10 cellular contexts compared by ENCODE assay signal in genomic region chr4:17111959-17112659, GRCh38.
A peak's percentile ranks its signal among the peaks of the same experiment; 100 is the strongest.
DNase-seq lines count a peak whose midpoint lies in the region; ATAC-seq, FAIRE-seq and TF ChIP-seq lines count a peak whose summit lies in the region.
"Had no signal": no experiment of that assay in that cellular context is flagged by ENCODE, and none has a peak within 500 bp of the region (broad histone marks: within the 10 kb centered on the region; RNA-seq: fewer than 3 reads in every experiment).

No MANE protein-coding gene starts in this region.

- intact Hi-C loops in HCT116 (cut with micrococcal nuclease), result loop anchor here (10.0 kb wide), 1 partner anchor 197 kb away; no protein-coding TSS in a partner anchor
- intact Hi-C loops in HepG2 (cut with micrococcal nuclease; ENCODE audit: unreplicated experiment), result no loop called here
- intact Hi-C loops in ovary (cut with DNase I), result no loop called here

- no peak for FAIRE-seq in HepG2 (lab: Jason Lieb, UNC)

- H3K4me1 ChIP-seq in HCT116 (ENCODE audit: control insufficient read depth in 1 of 2, insufficient read depth in 2 of 2, low read length in 2 of 2) (no peaks in the 10 kb centered on the region), HepG2 (ENCODE audit: insufficient read depth, low read length) (no peaks in the 10 kb centered on the region), ovary (ENCODE audit: insufficient read depth) (no peaks in the 10 kb centered on the region)

- H3K9ac ChIP-seq in HCT116 (ENCODE audit: low read length) (no peak overlapping the region), HepG2 (ENCODE audit: insufficient read depth, low read depth, low read length) (no peak overlapping the region)

- H3K27me3 ChIP-seq in HCT116 (ENCODE audit: insufficient read depth, low read length), result no peaks in the 10 kb centered on the region
- H3K27me3 ChIP-seq in HepG2 (ENCODE audit: control insufficient read depth in 1 of 2, insufficient read depth in 2 of 2, low read length in 2 of 2), result no peaks in the 10 kb centered on the region
- H3K27me3 ChIP-seq in ovary, result no peaks in the 10 kb centered on the region

- in situ Hi-C loops in HepG2 (cut with HindIII; ENCODE audit: extremely low pct_ligation_motif_present, low pct_unique_long_range_greater_than_20kb), result no loop called here

- peak; percentile 36 to 69 (median 67) for TF ChIP-seq CTCF in HCT116 (IDR thresholded peaks at IDR 0.05 in 2 of 3, conservative IDR thresholded peaks at IDR 0.05 in 1 of 3; ENCODE audit: borderline replicate concordance in 1 of 3, insufficient read depth in 1 of 3, low read depth in 2 of 3, low read length in 2 of 3)
- peak; percentile 68 for TF ChIP-seq CTCF in WTC11 (IDR thresholded peaks at IDR 0.05)
- TF ChIP-seq CTCF in HepG2 (CRISPR knock-in tag; IDR thresholded peaks at IDR 0.05), result peak; percentile 54
- TF ChIP-seq CTCF in ovary (IDR thresholded peaks at IDR 0.05), result no peak

- peaks cover 13% of the 10 kb centered on the region for H3K9me3 Mint-ChIP-seq in WTC11

- H3K27ac Mint-ChIP-seq in WTC11, result no peak overlapping the region
- H3K27ac Mint-ChIP-seq: naive B cell had no signal

- TF ChIP-seq POLR2A in HCT116 (IDR thresholded peaks at IDR 0.05; ENCODE audit: borderline replicate concordance, extremely low read depth, insufficient read depth, insufficient read length), result no peak
- TF ChIP-seq POLR2A in HepG2 (IDR thresholded peaks at IDR 0.05; ENCODE audit: insufficient read depth in 1 of 2, low read depth in 2 of 2, low read length in 2 of 2), result no peak
- TF ChIP-seq POLR2A in ovary (IDR thresholded peaks at IDR 0.05), result no peak

- TF ChIP-seq EP300 in HepG2 (IDR thresholded peaks at IDR 0.05; ENCODE audit: low read depth in 2 of 2, low read length in 2 of 2), result no peak
- no peak for TF ChIP-seq EP300 in HepG2 (CRISPR knock-in tag; IDR thresholded peaks at IDR 0.05; ENCODE audit: borderline replicate concordance)
- TF ChIP-seq EP300 in ovary (IDR thresholded peaks at IDR 0.05), result no peak

- H3K9me2 ChIP-seq in HCT116 (ENCODE audit: insufficient read depth), result no peaks in the 10 kb centered on the region

- BruUV-seq in HCT116 (replicated peaks; lab: Mats Ljungman, UMichigan) (no TSS peak), HepG2 (replicated peaks; lab: Mats Ljungman, UMichigan) (no TSS peak)

- peak; percentile 47 for TF ChIP-seq RAD21 in HCT116 (IDR thresholded peaks at IDR 0.05; ENCODE audit: low read depth)
- no peak for TF ChIP-seq RAD21 in HepG2 (CRISPR knock-in tag; IDR thresholded peaks at IDR 0.05)

- H3K4me2 ChIP-seq in HCT116 (ENCODE audit: low read length) (no peak overlapping the region), HepG2 (ENCODE audit: low read depth, low read length) (no peak overlapping the region)

- H3K36me3 ChIP-seq in HCT116 (ENCODE audit: control insufficient read depth in 1 of 2, insufficient read depth in 2 of 2, low read length in 2 of 2), result no peaks in the 10 kb centered on the region
- H3K36me3 ChIP-seq in HepG2 (replicated peaks in 1 of 2; ENCODE audit: control insufficient read depth in 1 of 2, insufficient read depth in 2 of 2, low read length in 2 of 2), result no peaks in the 10 kb centered on the region
- H3K36me3 ChIP-seq in ovary, result no peaks in the 10 kb centered on the region

- H3K79me2 ChIP-seq in HCT116 (ENCODE audit: insufficient read depth, low read length) (no peaks in the 10 kb centered on the region), HepG2 (ENCODE audit: insufficient read depth, low read length) (no peaks in the 10 kb centered on the region)

- H3K4me3 Mint-ChIP-seq in WTC11, result no peak overlapping the region
- H3K4me3 Mint-ChIP-seq: naive B cell had no signal

- peak; percentile 22 for DNase-seq in EL
- no peak for DNase-seq in HCT116 (ENCODE audit: low read depth, low spot score)
- peak; percentile 68 for DNase-seq in WTC11 (ENCODE audit: low spot score)
- peak; percentile 6 for DNase-seq in HepG2 (ENCODE audit: low spot score)
- DNase-seq in ovary, result no peak
- DNase-seq: naive B cell, NCI-H2171 had no signal

- H4K20me1 ChIP-seq in HCT116 (ENCODE audit: insufficient read depth) (no peaks in the 10 kb centered on the region), HepG2 (ENCODE audit: insufficient read depth, low read length) (no peaks in the 10 kb centered on the region)

- CTCF ChIA-PET in HCT116 (lab: Charles Lee), result interaction anchor here (1.5 kb wide), 1 partner anchor 195 kb away, joined by 5 read pairs; no protein-coding TSS in a partner anchor
- CTCF ChIA-PET in WTC11 (lab: Charles Lee), result interaction anchor here (0.7 to 1.4 kb wide), 10 partner anchors 13 to 215 kb away, joined by 3 to 6 read pairs (median 4); no protein-coding TSS in a partner anchor
- CTCF ChIA-PET in HepG2 (lab: Yijun Ruan, JAX; ENCODE audit: low intra/inter-chr PET ratio, low total read pairs), result no interaction called here

- no peak overlapping the region for H3K4me3 ChIP-seq in HCT116 (replicated peaks in 1 of 2; ENCODE audit: low read depth in 1 of 2, low read length in 2 of 2)
- no peak overlapping the region for H3K4me3 ChIP-seq in HepG2 (replicated peaks in 1 of 3; ENCODE audit: insufficient read depth in 1 of 3, low read depth in 2 of 3, low read length in 3 of 3)
- no peak overlapping the region for H3K4me3 ChIP-seq in ovary

- H3K27me3 Mint-ChIP-seq in WTC11 (ENCODE audit: low read depth), result no peaks in the 10 kb centered on the region

- WGBS in HepG2 (ENCODE audit: low lambda C conversion rate), result 7% methylated on average over 6 of the region's 6 CpGs
- 60 to 63% (median 60%) methylated on average over 6 of the region's 6 CpGs for WGBS in ovary, 3 donors

- POLR2A ChIA-PET in HCT116 (lab: Charles Lee), result no interaction called here
- POLR2A ChIA-PET in WTC11 (lab: Charles Lee), result interaction anchor here (0.6 to 0.7 kb wide), 2 partner anchors 152 to 228 kb away, joined by 3 to 4 read pairs; no protein-coding TSS in a partner anchor
- POLR2A ChIA-PET in HepG2 (lab: Yijun Ruan, JAX), result no interaction called here

- ATAC-seq in HCT116 (peak; percentile 69), WTC11 (peak; percentile 89), HepG2 (no peak), HG03469 (IDR thresholded peaks at IDR 0.05; ENCODE audit: unreplicated experiment) (no peak), HG02885 (IDR thresholded peaks at IDR 0.05; ENCODE audit: poor library complexity, unreplicated experiment) (no peak), HG03025 (IDR thresholded peaks at IDR 0.05; ENCODE audit: low FRiP score, unreplicated experiment) (no peak)

- H2AFZ ChIP-seq in HCT116 (ENCODE audit: low read depth, low read length, poor library complexity, severe bottlenecking) (no peak overlapping the region), HepG2 (ENCODE audit: low read length) (no peak overlapping the region)

- H3K27ac ChIP-seq in HCT116 (ENCODE audit: low read depth, low read length) (no peak overlapping the region), HepG2 (ENCODE audit: extremely low read length, insufficient read depth, low read length) (no peak overlapping the region), ovary (no peak overlapping the region)

- H3K36me3 Mint-ChIP-seq in WTC11, result peaks cover 4% of the 10 kb centered on the region; the same call in 1 of the 2 replicates
- H3K36me3 Mint-ChIP-seq: naive B cell had no signal

- H3K9me3 ChIP-seq in HCT116 (ENCODE audit: control insufficient read depth in 1 of 2, insufficient read depth in 1 of 2, low read depth in 1 of 2, low read length in 2 of 2) (no peaks in the 10 kb centered on the region), HepG2 (ENCODE audit: low read length) (no peaks in the 10 kb centered on the region), ovary (no peaks in the 10 kb centered on the region)

- RAD21 ChIA-PET in HCT116 (lab: Charles Lee; ENCODE audit: low non-redundant PET in 1 of 2, low total read pairs in 2 of 2, uncharacterized antibody in 2 of 2, unreplicated experiment in 2 of 2), result no interaction called here

- H3K4me1 Mint-ChIP-seq in WTC11, result peaks cover 37% of the 10 kb centered on the region
- H3K4me1 Mint-ChIP-seq: naive B cell had no signal

TF ChIP-seq in HCT116, 20 proteins besides CTCF, POLR2A, EP300 and RAD21 (continues in another document):
- TF ChIP-seq ZNF274 (IDR thresholded peaks at IDR 0.05; ENCODE audit: low read depth, low read length) (no peak), EZH2phosphoT487 (IDR thresholded peaks at IDR 0.05; ENCODE audit: borderline replicate concordance) (no peak), EZH2 (IDR thresholded peaks at IDR 0.05) (no peak), ZFX (IDR thresholded peaks at IDR 0.05) (no peak), CBX3 (IDR thresholded peaks at IDR 0.05; ENCODE audit: low read depth) (no peak), FOSL1 (IDR thresholded peaks at IDR 0.05; ENCODE audit: low read depth) (no peak), EGR1 (IDR thresholded peaks at IDR 0.05; ENCODE audit: low read depth) (no peak)

TF ChIP-seq in WTC11, 78 proteins besides CTCF, POLR2A, EP300 and RAD21 (continues in another document):
- TF ChIP-seq, protein P1, sequence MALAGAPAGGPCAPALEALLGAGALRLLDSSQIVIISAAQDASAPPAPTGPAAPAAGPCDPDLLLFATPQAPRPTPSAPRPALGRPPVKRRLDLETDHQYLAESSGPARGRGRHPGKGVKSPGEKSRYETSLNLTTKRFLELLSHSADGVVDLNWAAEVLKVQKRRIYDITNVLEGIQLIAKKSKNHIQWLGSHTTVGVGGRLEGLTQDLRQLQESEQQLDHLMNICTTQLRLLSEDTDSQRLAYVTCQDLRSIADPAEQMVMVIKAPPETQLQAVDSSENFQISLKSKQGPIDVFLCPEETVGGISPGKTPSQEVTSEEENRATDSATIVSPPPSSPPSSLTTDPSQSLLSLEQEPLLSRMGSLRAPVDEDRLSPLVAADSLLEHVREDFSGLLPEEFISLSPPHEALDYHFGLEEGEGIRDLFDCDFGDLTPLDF (CRISPR knock-in tag; IDR thresholded peaks at IDR 0.05), result no peak
- no peak for TF ChIP-seq ZNF232 (CRISPR knock-in tag; IDR thresholded peaks at IDR 0.05)
- TF ChIP-seq SP1 (CRISPR knock-in tag; conservative IDR thresholded peaks at IDR 0.05), result no peak
- TF ChIP-seq SOX15 (CRISPR knock-in tag; IDR thresholded peaks at IDR 0.05), result no peak
- no peak for TF ChIP-seq FOXP1 (CRISPR knock-in tag; IDR thresholded peaks at IDR 0.05; ENCODE audit: borderline replicate concordance)

TF ChIP-seq in HepG2, 621 proteins besides CTCF, POLR2A, EP300 and RAD21:
- TF ChIP-seq ZFP36 (IDR thresholded peaks at IDR 0.05; ENCODE audit: borderline replicate concordance, low read depth, low read length, partially characterized antibody) (no peak), STAG1 (CRISPR knock-in tag; IDR thresholded peaks at IDR 0.05) (peak; percentile 21; the same call in 1 of the 2 replicates), ZNF619 (CRISPR knock-in tag; IDR thresholded peaks at IDR 0.05) (no peak), ZNF740 (CRISPR knock-in tag; IDR thresholded peaks at IDR 0.05) (no peak), ZNF496 (CRISPR knock-in tag; IDR thresholded peaks at IDR 0.05; ENCODE audit: insufficient replicate concordance) (no peak)

Comparison
In these comparisons a context has a peak if more than half of its experiments do, and no peak if none do; other contexts are left out.
1. DNase-seq: peak in EL (single experiment), WTC11 (single experiment) and HepG2 (single experiment); none in HCT116 (single experiment) and ovary (0 of 5).
2. ATAC-seq: peak in HCT116 (single experiment) and WTC11 (single experiment); none in HepG2 (single experiment), HG03469 (single experiment), HG02885 (single experiment) and HG03025 (single experiment).
3. CTCF ChIP-seq: peak in HCT116 (3 of 3), WTC11 (single experiment) and HepG2 (single experiment); none in ovary (0 of 3).